Comparison of ENCODE assay signal across 14 cellular contexts in genomic region chr20:11207749-11208502, GRCh38.
A peak's percentile ranks its signal among the peaks of the same experiment; 100 is the strongest.
DNase-seq lines count a peak whose midpoint lies in the region; ATAC-seq, FAIRE-seq and TF ChIP-seq lines count a peak whose summit lies in the region.
"Had no signal": no experiment of that assay in that cellular context is flagged by ENCODE, and none has a peak within 500 bp of the region (broad histone marks: within the 10 kb centered on the region; RNA-seq: fewer than 3 reads in every experiment).

No MANE protein-coding gene starts in this region.

- POLR2A ChIA-PET in A549 (lab: Yijun Ruan, JAX), result interaction anchor here (0.6 to 4.4 kb wide), 13 partner anchors 8 to 1230 kb away, joined by 3 to 79 read pairs (median 5); partner anchors contain the start of genes JAG1, MKKS and SLX4IP

- H3K79me2 ChIP-seq in keratinocyte (ENCODE audit: control insufficient read depth, insufficient read depth, low read length), result no peaks in the 10 kb centered on the region

- H3K27me3 ChIP-seq in keratinocyte (ENCODE audit: control insufficient read depth, extremely low read depth, insufficient read depth, low read length), result no peaks in the 10 kb centered on the region
- H3K27me3 ChIP-seq: gastroesophageal sphincter had no signal

- H3K9me3 ChIP-seq in A549 (no peaks in the 10 kb centered on the region), keratinocyte (ENCODE audit: control insufficient read depth, low read depth, low read length) (no peaks in the 10 kb centered on the region)
- H3K9me3 ChIP-seq: gastroesophageal sphincter, lower lobe of right lung had no signal

- WGBS in A549 (ENCODE audit: missing lambda C conversion rate), result 1% methylated on average over 10 of the region's 10 CpGs
- 49 to 55% methylated on average over 10 of the region's 10 CpGs for WGBS in lower leg skin, 2 donors

- TF ChIP-seq RAD21 in A549 (conservative IDR thresholded peaks at IDR 0.05 in 1 of 2, IDR thresholded peaks at IDR 0.05 in 1 of 2), result peak; percentile 57 to 80

- peak overlapping the region; percentile 43 for H3K9ac ChIP-seq in keratinocyte (ENCODE audit: control insufficient read depth, extremely low read depth, insufficient read depth, low read length)

- no peak for TF ChIP-seq POLR2A in A549 (IDR thresholded peaks at IDR 0.05; ENCODE audit: low read length)
- TF ChIP-seq POLR2A in lower leg skin (IDR thresholded peaks at IDR 0.05), result no peak

- H3K4me1 ChIP-seq in A549, result peaks cover 54% of the 10 kb centered on the region
- peaks cover 44% of the 10 kb centered on the region for H3K4me1 ChIP-seq in keratinocyte (ENCODE audit: control insufficient read depth, extremely low read depth, insufficient read depth, low read length)

- peak overlapping the region; percentile 65 for H3K4me2 ChIP-seq in A549
- H3K4me2 ChIP-seq in keratinocyte (ENCODE audit: control insufficient read depth, extremely low read depth, insufficient read depth, low read depth, low read length), result peak overlapping the region; percentile 59

- peak overlapping the region; percentile 82 to 87 for H3K27ac ChIP-seq in A549
- H3K27ac ChIP-seq in keratinocyte (ENCODE audit: control insufficient read depth, insufficient read depth, low read length), result peak overlapping the region; percentile 70
- H3K27ac ChIP-seq: gastroesophageal sphincter, lower lobe of right lung had no signal

- no peak overlapping the region for H3K4me3 ChIP-seq in A549
- H3K4me3 ChIP-seq in keratinocyte (ENCODE audit: control insufficient read depth in 2 of 3, extremely low read depth in 1 of 3, insufficient read depth in 2 of 3, low read depth in 1 of 3, low read length in 3 of 3), result peak overlapping the region in 1 of 3 experiments; percentile 3
- no peak overlapping the region for H3K4me3 ChIP-seq in lower leg skin (ENCODE audit: low read depth, poor library complexity, severe bottlenecking)
- H3K4me3 ChIP-seq: gastroesophageal sphincter, lower lobe of right lung had no signal

- no peaks in the 10 kb centered on the region for H3K9me1 ChIP-seq in keratinocyte (ENCODE audit: control insufficient read depth, extremely low read depth, insufficient read depth, low read length)

- H4K20me1 ChIP-seq in keratinocyte (ENCODE audit: control insufficient read depth, extremely low read depth, insufficient read depth, low read length), result no peaks in the 10 kb centered on the region

- CTCF ChIA-PET in A549 (lab: Yijun Ruan, JAX), result interaction anchor here (0.6 to 4.5 kb wide), 30 partner anchors 9 to 1591 kb away, joined by 3 to 53 read pairs (median 4); partner anchors contain the start of gene JAG1

- ATAC-seq in A549, result peak; percentile 95
- ATAC-seq in HG03439 (IDR thresholded peaks at IDR 0.05; ENCODE audit: unreplicated experiment), result no peak
- no peak for ATAC-seq in omental fat pad (ENCODE audit: low FRiP score)
- ATAC-seq: gastroesophageal sphincter, lower lobe of right lung, right cardiac atrium had no signal

- TF ChIP-seq CTCF in A549 (IDR thresholded peaks at IDR 0.05) (peak; percentile 23; the same call in 1 of the 3 replicates), keratinocyte (optimal IDR thresholded peaks at IDR 0.05 in 1 of 3, IDR thresholded peaks at IDR 0.05 in 1 of 3, conservative IDR thresholded peaks at IDR 0.05 in 1 of 3; ENCODE audit: extremely low read depth in 1 of 3, insufficient read depth in 2 of 3, low read length in 3 of 3) (no peak), lower leg skin (IDR thresholded peaks at IDR 0.05) (no peak), omental fat pad (IDR thresholded peaks at IDR 0.05) (no peak)

- dilution Hi-C loops in keratinocyte (cut with MboI; ENCODE audit: extremely low pct_ligation_motif_present, low sequenced_read_pairs), result no loop called here

- intact Hi-C loops in lower leg skin (cut with DNase I; ENCODE audit: low total_unique reads), result no loop called here
- intact Hi-C loops in posterior vena cava (cut with DNase I), result no loop called here

- peak; percentile 78 to 91; a peak in 4 of 5 replicates for TF ChIP-seq EP300 in A549 (IDR thresholded peaks at IDR 0.05)

- H2AFZ ChIP-seq in keratinocyte (ENCODE audit: control insufficient read depth, low read length), result no peak overlapping the region

- H3K36me3 ChIP-seq in keratinocyte (ENCODE audit: control insufficient read depth in 2 of 2, extremely low read depth in 1 of 2, insufficient read depth in 2 of 2, low read length in 2 of 2), result no peaks in the 10 kb centered on the region
- H3K36me3 ChIP-seq: gastroesophageal sphincter, lower lobe of right lung had no signal

- FAIRE-seq in A549 (lab: Jason Lieb, UNC), result peak; percentile 99
- FAIRE-seq in keratinocyte (lab: Jason Lieb, UNC), result peak; percentile 99

- DNase-seq in A549 (ENCODE audit: low read depth in 1 of 2, low spot score in 1 of 2) (peak; percentile 72 to 98), HT-29 (ENCODE audit: low spot score) (peak; percentile 87), amniotic epithelial cell (ENCODE audit: low read depth) (peak; percentile 47), keratinocyte (ENCODE audit: low read depth, low spot score) (peak; percentile 86), lower leg skin (ENCODE audit: low spot score in 2 of 2) (no peak), posterior vena cava (ENCODE audit: low spot score) (no peak), omental fat pad (ENCODE audit: low spot score) (no peak)
- DNase-seq: activated CD8-positive, alpha-beta memory T cell treated with anti-CD3 and anti-CD28 coated beads, Interleukin-2, amount 50 U/mL, for 48 hours; GDM1; lower lobe of right lung; NK-92 treated with Interleukin-12 subunit alpha and Interleukin-12 subunit beta, amount 100 ng/mL, for 24 hours had no signal

TF ChIP-seq in A549, 52 proteins besides CTCF, POLR2A, EP300 and RAD21 (continues in another document):
- TF ChIP-seq, protein P1, sequence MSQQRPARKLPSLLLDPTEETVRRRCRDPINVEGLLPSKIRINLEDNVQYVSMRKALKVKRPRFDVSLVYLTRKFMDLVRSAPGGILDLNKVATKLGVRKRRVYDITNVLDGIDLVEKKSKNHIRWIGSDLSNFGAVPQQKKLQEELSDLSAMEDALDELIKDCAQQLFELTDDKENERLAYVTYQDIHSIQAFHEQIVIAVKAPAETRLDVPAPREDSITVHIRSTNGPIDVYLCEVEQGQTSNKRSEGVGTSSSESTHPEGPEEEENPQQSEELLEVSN (IDR thresholded peaks at IDR 0.05; ENCODE audit: borderline replicate concordance, low read depth), result no peak
- TF ChIP-seq EHF (CRISPR knock-in tag; IDR thresholded peaks at IDR 0.05), result peak; percentile 48; the same call in 1 of the 2 replicates
- TF ChIP-seq HDAC2 (IDR thresholded peaks at IDR 0.05), result no peak; the same call in 1 of the 2 replicates
- TF ChIP-seq HEYL (CRISPR knock-in tag; IDR thresholded peaks at IDR 0.05), result no peak
- no peak for TF ChIP-seq ZSCAN20 (CRISPR knock-in tag; IDR thresholded peaks at IDR 0.05)
- no peak for TF ChIP-seq BHLHE40 (IDR thresholded peaks at IDR 0.05; ENCODE audit: low read depth, low read length)
- no peak for TF ChIP-seq NFE2L2 (conservative IDR thresholded peaks at IDR 0.05; ENCODE audit: low read length)
- no peak for TF ChIP-seq MYC (IDR thresholded peaks at IDR 0.05; ENCODE audit: borderline replicate concordance, low read length)
- TF ChIP-seq, protein P2, sequence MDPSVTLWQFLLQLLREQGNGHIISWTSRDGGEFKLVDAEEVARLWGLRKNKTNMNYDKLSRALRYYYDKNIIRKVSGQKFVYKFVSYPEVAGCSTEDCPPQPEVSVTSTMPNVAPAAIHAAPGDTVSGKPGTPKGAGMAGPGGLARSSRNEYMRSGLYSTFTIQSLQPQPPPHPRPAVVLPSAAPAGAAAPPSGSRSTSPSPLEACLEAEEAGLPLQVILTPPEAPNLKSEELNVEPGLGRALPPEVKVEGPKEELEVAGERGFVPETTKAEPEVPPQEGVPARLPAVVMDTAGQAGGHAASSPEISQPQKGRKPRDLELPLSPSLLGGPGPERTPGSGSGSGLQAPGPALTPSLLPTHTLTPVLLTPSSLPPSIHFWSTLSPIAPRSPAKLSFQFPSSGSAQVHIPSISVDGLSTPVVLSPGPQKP (IDR thresholded peaks at IDR 0.05; ENCODE audit: low read depth, low read length), result no peak
- peak; percentile 80; the same call in 1 of the 2 replicates for TF ChIP-seq FOSB (CRISPR knock-in tag; IDR thresholded peaks at IDR 0.05)
- no peak for TF ChIP-seq RARB (CRISPR knock-in tag; IDR thresholded peaks at IDR 0.05)
- no peak for TF ChIP-seq ZFP36 (IDR thresholded peaks at IDR 0.05; ENCODE audit: borderline replicate concordance, partially characterized antibody)
- no peak for TF ChIP-seq KDM5A (IDR thresholded peaks at IDR 0.05)
- peak; percentile 89 for TF ChIP-seq KDM1A (IDR thresholded peaks at IDR 0.05; ENCODE audit: low read depth)
- peak; percentile 67 for TF ChIP-seq HOXB5 (CRISPR knock-in tag; IDR thresholded peaks at IDR 0.05)
- no peak for TF ChIP-seq RNF2 (IDR thresholded peaks at IDR 0.05; ENCODE audit: borderline replicate concordance, low read depth)
- peak in 1 of 2 experiments; percentile 47; a peak in 2 of 4 replicates for TF ChIP-seq CEBPB (IDR thresholded peaks at IDR 0.05)
- peak; percentile 95 for TF ChIP-seq JUNB (IDR thresholded peaks at IDR 0.05)
- no peak for TF ChIP-seq CBX2 (IDR thresholded peaks at IDR 0.05; ENCODE audit: borderline replicate concordance, low read depth)
- TF ChIP-seq, protein P3, sequence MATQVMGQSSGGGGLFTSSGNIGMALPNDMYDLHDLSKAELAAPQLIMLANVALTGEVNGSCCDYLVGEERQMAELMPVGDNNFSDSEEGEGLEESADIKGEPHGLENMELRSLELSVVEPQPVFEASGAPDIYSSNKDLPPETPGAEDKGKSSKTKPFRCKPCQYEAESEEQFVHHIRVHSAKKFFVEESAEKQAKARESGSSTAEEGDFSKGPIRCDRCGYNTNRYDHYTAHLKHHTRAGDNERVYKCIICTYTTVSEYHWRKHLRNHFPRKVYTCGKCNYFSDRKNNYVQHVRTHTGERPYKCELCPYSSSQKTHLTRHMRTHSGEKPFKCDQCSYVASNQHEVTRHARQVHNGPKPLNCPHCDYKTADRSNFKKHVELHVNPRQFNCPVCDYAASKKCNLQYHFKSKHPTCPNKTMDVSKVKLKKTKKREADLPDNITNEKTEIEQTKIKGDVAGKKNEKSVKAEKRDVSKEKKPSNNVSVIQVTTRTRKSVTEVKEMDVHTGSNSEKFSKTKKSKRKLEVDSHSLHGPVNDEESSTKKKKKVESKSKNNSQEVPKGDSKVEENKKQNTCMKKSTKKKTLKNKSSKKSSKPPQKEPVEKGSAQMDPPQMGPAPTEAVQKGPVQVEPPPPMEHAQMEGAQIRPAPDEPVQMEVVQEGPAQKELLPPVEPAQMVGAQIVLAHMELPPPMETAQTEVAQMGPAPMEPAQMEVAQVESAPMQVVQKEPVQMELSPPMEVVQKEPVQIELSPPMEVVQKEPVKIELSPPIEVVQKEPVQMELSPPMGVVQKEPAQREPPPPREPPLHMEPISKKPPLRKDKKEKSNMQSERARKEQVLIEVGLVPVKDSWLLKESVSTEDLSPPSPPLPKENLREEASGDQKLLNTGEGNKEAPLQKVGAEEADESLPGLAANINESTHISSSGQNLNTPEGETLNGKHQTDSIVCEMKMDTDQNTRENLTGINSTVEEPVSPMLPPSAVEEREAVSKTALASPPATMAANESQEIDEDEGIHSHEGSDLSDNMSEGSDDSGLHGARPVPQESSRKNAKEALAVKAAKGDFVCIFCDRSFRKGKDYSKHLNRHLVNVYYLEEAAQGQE (IDR thresholded peaks at IDR 0.05), result no peak

Comparison
In these comparisons a context has a peak if more than half of its experiments do, and no peak if none do; other contexts are left out.
1. ATAC-seq: peak in A549 (2 of 2); none in HG03439 (single experiment) and omental fat pad (single experiment).
2. DNase-seq: peak in A549 (2 of 2), HT-29 (single experiment), amniotic epithelial cell (single experiment) and keratinocyte (single experiment); none in lower leg skin (0 of 2), posterior vena cava (single experiment) and omental fat pad (single experiment).